In the genomic region with DNA sequence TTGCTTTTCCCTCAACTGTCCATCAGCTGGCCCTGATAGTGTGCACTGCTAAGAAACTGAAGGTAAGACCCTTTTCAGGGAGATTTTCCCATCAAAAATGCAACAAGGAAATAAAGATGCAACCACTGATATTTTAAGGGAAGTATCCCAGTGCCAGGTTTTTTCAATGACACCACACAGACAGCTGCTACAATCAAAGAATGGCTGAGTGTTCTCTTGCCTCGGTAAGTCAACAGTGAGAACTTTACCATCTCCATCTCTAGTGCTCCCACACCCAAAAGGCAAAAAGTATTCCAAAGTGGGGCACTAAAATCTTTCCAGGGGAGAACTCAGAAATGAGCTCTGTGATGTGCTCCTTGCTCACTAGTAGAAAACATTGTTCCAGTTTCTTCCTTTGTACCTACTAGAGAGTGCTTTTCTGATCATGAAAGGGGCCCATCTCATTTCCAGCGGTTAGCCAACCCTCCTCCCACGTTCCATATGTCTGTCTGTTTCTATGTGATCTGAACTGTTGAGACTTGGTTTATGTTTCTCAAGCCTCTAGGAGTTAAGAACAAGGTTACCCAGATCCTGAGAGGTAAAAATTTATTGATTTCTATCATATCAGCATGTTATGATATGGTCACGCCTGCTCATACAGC, we compare ENCODE assay signal across 30 cellular contexts.
DNase-seq lines count a peak whose midpoint lies in the region; ATAC-seq and TF ChIP-seq lines count a peak whose summit lies in the region.
"Had no signal": no experiment of that assay in that cellular context is flagged by ENCODE, and none has a peak within 500 bp of the region (broad histone marks: within the 10 kb centered on the region; RNA-seq: fewer than 3 reads in every experiment).

No MANE protein-coding gene starts in this region.

- H3K9me3 Mint-ChIP-seq in activated CD8-positive, alpha-beta T cell treated with anti-CD3 and anti-CD28 coated beads for 36 hours = no peaks in the 10 kb centered on the region
- no peaks in the 10 kb centered on the region for H3K9me3 Mint-ChIP-seq in activated CD8-positive, alpha-beta T cell treated with anti-CD3 and anti-CD28 coated beads, Interleukin-2, amount 10 ng/mL, durations not matched to agents 7 days and 5 days (ENCODE audit: insufficient read depth)
- no peaks in the 10 kb centered on the region for H3K9me3 Mint-ChIP-seq in T-cell
- H3K9me3 Mint-ChIP-seq: activated naive CD8-positive, alpha-beta T cell treated with anti-CD3 and anti-CD28 coated beads for 36 hours; effector memory CD8-positive, alpha-beta T cell; H9; immature natural killer cell; T-helper 1 cell treated with Interleukin-12 subunit alpha and Interleukin-12 subunit beta and Interleukin-4 antibody, amounts not matched to agents 30 μg/mL and 1 μg/mL, for 36 hours; type B pancreatic cell had no signal

- POLR2A ChIA-PET in activated CD8-positive, alpha-beta T cell treated with anti-CD3 and anti-CD28 coated beads for 36 hours (lab: Charles Lee) = interaction anchor here (0.7 to 0.8 kb wide), 2 partner anchors 9 to 44 kb away, joined by 3 to 4 read pairs; no protein-coding TSS in a partner anchor
- POLR2A ChIA-PET in activated CD8-positive, alpha-beta T cell treated with anti-CD3 and anti-CD28 coated beads, Interleukin-2, amount 10 ng/mL, durations not matched to agents 7 days and 5 days (lab: Charles Lee) = no interaction called here
- POLR2A ChIA-PET in T-cell (lab: Charles Lee) = no interaction called here

- no peak overlapping the region for H3K4me3 ChIP-seq in psoas muscle
- H3K4me3 ChIP-seq in ovary = no peak overlapping the region

- no peaks in the 10 kb centered on the region for H3K4me1 ChIP-seq in psoas muscle
- no peaks in the 10 kb centered on the region for H3K4me1 ChIP-seq in ovary (ENCODE audit: insufficient read depth)

- H3K36me3 Mint-ChIP-seq in activated CD8-positive, alpha-beta T cell treated with anti-CD3 and anti-CD28 coated beads for 36 hours (ENCODE audit: low read depth) = no peaks in the 10 kb centered on the region
- peaks cover 16% of the 10 kb centered on the region for H3K36me3 Mint-ChIP-seq in activated CD8-positive, alpha-beta T cell treated with anti-CD3 and anti-CD28 coated beads, Interleukin-2, amount 10 ng/mL, durations not matched to agents 7 days and 5 days (ENCODE audit: low read depth)
- peaks cover 5% of the 10 kb centered on the region for H3K36me3 Mint-ChIP-seq in T-cell
- H3K36me3 Mint-ChIP-seq: activated naive CD8-positive, alpha-beta T cell treated with anti-CD3 and anti-CD28 coated beads for 36 hours; type B pancreatic cell had no signal

- H3K27me3 Mint-ChIP-seq in activated CD8-positive, alpha-beta T cell treated with anti-CD3 and anti-CD28 coated beads for 36 hours = no peaks in the 10 kb centered on the region
- no peaks in the 10 kb centered on the region for H3K27me3 Mint-ChIP-seq in activated CD8-positive, alpha-beta T cell treated with anti-CD3 and anti-CD28 coated beads, Interleukin-2, amount 10 ng/mL, durations not matched to agents 7 days and 5 days (ENCODE audit: low read depth)
- H3K27me3 Mint-ChIP-seq in T-cell = no peaks in the 10 kb centered on the region
- H3K27me3 Mint-ChIP-seq: activated naive CD8-positive, alpha-beta T cell treated with anti-CD3 and anti-CD28 coated beads for 36 hours; effector memory CD8-positive, alpha-beta T cell; type B pancreatic cell had no signal

- TF ChIP-seq CTCF in activated CD8-positive, alpha-beta T cell treated with anti-CD3 and anti-CD28 coated beads for 36 hours (IDR thresholded peaks at IDR 0.05) = no peak
- no peak for TF ChIP-seq CTCF in psoas muscle (IDR thresholded peaks at IDR 0.05)
- no peak for TF ChIP-seq CTCF in ovary (IDR thresholded peaks at IDR 0.05)

- no peak for TF ChIP-seq EP300 in ovary (IDR thresholded peaks at IDR 0.05)

- peak; percentile 10 for DNase-seq in activated CD8-positive, alpha-beta T cell treated with anti-CD3 and anti-CD28 coated beads for 36 hours
- DNase-seq in activated CD8-positive, alpha-beta T cell treated with anti-CD3 and anti-CD28 coated beads, Interleukin-2, amount 10 ng/mL, durations not matched to agents 7 days and 5 days = no peak
- no peak for DNase-seq in T-cell
- peak in 1 of 49 donors; percentile 17 for DNase-seq in substantia nigra (lab: John Stamatoyannopoulos, UW)
- no peak for DNase-seq in NCI-H748 (lab: John Stamatoyannopoulos, UW; ENCODE audit: unreplicated experiment)
- no peak for DNase-seq in psoas muscle
- DNase-seq in ovary = no peak
- DNase-seq: ACHN; activated CD4-positive, CD25-positive, alpha-beta regulatory T cell treated with anti-CD3 and anti-CD28 coated beads, Interleukin-2, amount 50 U/mL, for 72 hours; activated CD8-positive, alpha-beta memory T cell treated with anti-CD3 and anti-CD28 coated beads for 24 hours; activated naive CD8-positive, alpha-beta T cell treated with anti-CD3 and anti-CD28 coated beads for 36 hours; activated T-cell treated with anti-CD3 and anti-CD28 coated beads for 4 hours; aorta; cortex of kidney; DMS79 treated with DMSO at 0.1 percent for 48 hours; effector memory CD8-positive, alpha-beta T cell; GDM1; H9; immature natural killer cell; left colon; MM.1S; NCI-H2029 treated with DMSO at 0.1 percent for 48 hours; NCI-H226; NCI-H774; SK-N-SH; stimulated activated CD4-positive, alpha-beta T cell treated with anti-CD3 and anti-CD28 coated beads, Interleukin-15, amount 100 ng/mL, for 24 hours; stimulated activated CD4-positive, alpha-beta T cell treated with anti-CD3 and anti-CD28 coated beads, Interleukin-4, amount 100 ng/mL, for 4 hours had no signal

- no peak overlapping the region for H3K27ac Mint-ChIP-seq in activated CD8-positive, alpha-beta T cell treated with anti-CD3 and anti-CD28 coated beads for 36 hours
- H3K27ac Mint-ChIP-seq in activated CD8-positive, alpha-beta T cell treated with anti-CD3 and anti-CD28 coated beads, Interleukin-2, amount 10 ng/mL, durations not matched to agents 7 days and 5 days = no peak overlapping the region
- peak overlapping the region; percentile 46 to 60 for H3K27ac Mint-ChIP-seq in T-cell
- H3K27ac Mint-ChIP-seq: activated naive CD8-positive, alpha-beta T cell treated with anti-CD3 and anti-CD28 coated beads for 36 hours; T-helper 1 cell treated with Interleukin-12 subunit alpha and Interleukin-12 subunit beta and Interleukin-4 antibody, amounts not matched to agents 30 μg/mL and 1 μg/mL, for 36 hours; type B pancreatic cell had no signal

- H3K27ac ChIP-seq in layer of hippocampus (ENCODE audit: low read depth, low read length) (peak overlapping the region; percentile 77), substantia nigra (ENCODE audit: low read depth, low read length, poor library complexity, severe bottlenecking) (peak overlapping the region; percentile 88), psoas muscle (no peak overlapping the region), ovary (no peak overlapping the region)

- no peak for ATAC-seq in activated CD8-positive, alpha-beta T cell treated with anti-CD3 and anti-CD28 coated beads for 36 hours
- no peak for ATAC-seq in activated CD8-positive, alpha-beta T cell treated with anti-CD3 and anti-CD28 coated beads, Interleukin-2, amount 10 ng/mL, durations not matched to agents 7 days and 5 days
- no peak for ATAC-seq in T-cell (replicated peaks in 1 of 4)
- ATAC-seq in psoas muscle = no peak
- ATAC-seq: effector memory CD8-positive, alpha-beta T cell; left colon had no signal

- intact Hi-C loops in activated CD8-positive, alpha-beta T cell treated with anti-CD3 and anti-CD28 coated beads for 36 hours (cut with micrococcal nuclease) = no loop called here
- intact Hi-C loops in psoas muscle (cut with DNase I) = no loop called here
- intact Hi-C loops in ovary (cut with DNase I) = no loop called here

- 66 to 75% (median 70%) methylated on average over 4 of the region's 4 CpGs for WGBS in psoas muscle, 3 donors
- 67 to 73% (median 69%) methylated on average over 4 of the region's 4 CpGs for WGBS in ovary, 3 donors

- CTCF ChIA-PET in activated CD8-positive, alpha-beta T cell treated with anti-CD3 and anti-CD28 coated beads for 36 hours (lab: Charles Lee) = interaction anchor here (0.8 to 2.6 kb wide), 5 partner anchors 9 to 526 kb away, joined by 3 to 14 read pairs (median 4); no protein-coding TSS in a partner anchor
- CTCF ChIA-PET in activated CD8-positive, alpha-beta T cell treated with anti-CD3 and anti-CD28 coated beads, Interleukin-2, amount 10 ng/mL, durations not matched to agents 7 days and 5 days (lab: Charles Lee) = interaction anchor here (0.7 to 2.0 kb wide), 3 partner anchors 11 to 62 kb away, joined by 3 to 6 read pairs (median 4); no protein-coding TSS in a partner anchor
- CTCF ChIA-PET in T-cell (lab: Charles Lee) = interaction anchor here in 1 of 2 donors (0.9 kb wide), 1 partner anchor 21 kb away, joined by 3 read pairs; no protein-coding TSS in a partner anchor

- H3K9me3 ChIP-seq in psoas muscle (no peaks in the 10 kb centered on the region), ovary (no peaks in the 10 kb centered on the region)
- H3K9me3 ChIP-seq: SK-N-SH had no signal

- no peaks in the 10 kb centered on the region for H3K27me3 ChIP-seq in layer of hippocampus (ENCODE audit: control insufficient read depth, insufficient read depth, low read length)
- no peaks in the 10 kb centered on the region for H3K27me3 ChIP-seq in psoas muscle (ENCODE audit: insufficient read depth in 3 of 3, low read length in 2 of 3)
- H3K27me3 ChIP-seq in ovary = no peaks in the 10 kb centered on the region

- peaks cover 0 to 20% of the 10 kb centered on the region in 2 donors for H3K36me3 ChIP-seq in psoas muscle (ENCODE audit: insufficient read depth in 1 of 2, low read depth in 1 of 2)
- no peaks in the 10 kb centered on the region for H3K36me3 ChIP-seq in ovary

- H3K4me1 Mint-ChIP-seq in activated CD8-positive, alpha-beta T cell treated with anti-CD3 and anti-CD28 coated beads for 36 hours (ENCODE audit: low read depth) = peaks cover 33% of the 10 kb centered on the region
- peaks cover 33% of the 10 kb centered on the region for H3K4me1 Mint-ChIP-seq in activated CD8-positive, alpha-beta T cell treated with anti-CD3 and anti-CD28 coated beads, Interleukin-2, amount 10 ng/mL, durations not matched to agents 7 days and 5 days (ENCODE audit: low read depth)
- H3K4me1 Mint-ChIP-seq in T-cell = peaks cover 25 to 30% (median 29%) of the 10 kb centered on the region in 3 donors

- H3K4me3 Mint-ChIP-seq in activated CD8-positive, alpha-beta T cell treated with anti-CD3 and anti-CD28 coated beads for 36 hours = no peak overlapping the region
- no peak overlapping the region for H3K4me3 Mint-ChIP-seq in activated CD8-positive, alpha-beta T cell treated with anti-CD3 and anti-CD28 coated beads, Interleukin-2, amount 10 ng/mL, durations not matched to agents 7 days and 5 days
- no peak overlapping the region for H3K4me3 Mint-ChIP-seq in T-cell
- H3K4me3 Mint-ChIP-seq: activated naive CD8-positive, alpha-beta T cell treated with anti-CD3 and anti-CD28 coated beads for 36 hours; effector memory CD8-positive, alpha-beta T cell; H9; immature natural killer cell; T-helper 1 cell treated with Interleukin-12 subunit alpha and Interleukin-12 subunit beta and Interleukin-4 antibody, amounts not matched to agents 30 μg/mL and 1 μg/mL, for 36 hours; type B pancreatic cell had no signal

- TF ChIP-seq POLR2A in ovary (IDR thresholded peaks at IDR 0.05) = no peak

Comparison
In these comparisons a context has a peak if more than half of its experiments do, and no peak if none do; other contexts are left out.
1. H3K27ac Mint-ChIP-seq: peak in T-cell (2 of 2); none in activated CD8-positive, alpha-beta T cell treated with anti-CD3 and anti-CD28 coated beads for 36 hours (single experiment) and activated CD8-positive, alpha-beta T cell treated with anti-CD3 and anti-CD28 coated beads, Interleukin-2, amount 10 ng/mL, durations not matched to agents 7 days and 5 days (single experiment).
2. H3K27ac ChIP-seq: peak in layer of hippocampus (single experiment) and substantia nigra (single experiment); none in psoas muscle (single experiment) and ovary (0 of 2).